ENCODE assay signal across 21 cellular contexts in genomic region chr7:109699661-109700060, GRCh38.
DNase-seq lines count a peak whose midpoint lies in the region; ATAC-seq and TF ChIP-seq lines count a peak whose summit lies in the region.
"Had no signal": no experiment of that assay in that cellular context is flagged by ENCODE, and none has a peak within 500 bp of the region (broad histone marks: within the 10 kb centered on the region; RNA-seq: fewer than 3 reads in every experiment).

No MANE protein-coding gene starts in this region.

- ATAC-seq in GM21360 (IDR thresholded peaks at IDR 0.05; ENCODE audit: unreplicated experiment) (no peak), GM18520 (IDR thresholded peaks at IDR 0.05; ENCODE audit: unreplicated experiment) (no peak)
- ATAC-seq: CD8-positive, alpha-beta T cell; GM12878 had no signal

- TF ChIP-seq CTCF in 22Rv1 (IDR thresholded peaks at IDR 0.05): no peak

- H3K27ac ChIP-seq in 22Rv1: 0 out of 2 replicates have a peak overlapping the region, but pooled peaks have one; percentile 6
- H3K27ac ChIP-seq: BLaER1 had no signal

- DNase-seq in EL (peak; percentile 34), H4 (ENCODE audit: low spot score) (peak; percentile 13), M059J (ENCODE audit: low read depth) (peak; percentile 29)
- DNase-seq in activated CD8-positive, alpha-beta memory T cell treated with anti-CD3 and anti-CD28 coated beads for 24 hours: no peak
- DNase-seq in activated CD4-positive, CD25-positive, alpha-beta regulatory T cell treated with anti-CD3 and anti-CD28 coated beads, Interleukin-2, amount 50 U/mL, for 72 hours: no peak
- DNase-seq: 8988T; ACHN; BE2C; C1 segment of cervical spinal cord; Caco-2; Calu3; CD4-positive, alpha-beta T cell; CD8-positive, alpha-beta T cell; DMS79; DND-41; GDM1 had no signal

Comparison
In these comparisons a context has a peak if more than half of its experiments do, and no peak if none do; other contexts are left out.
1. DNase-seq: peak in EL (single experiment), H4 (single experiment) and M059J (single experiment); none in activated CD8-positive, alpha-beta memory T cell treated with anti-CD3 and anti-CD28 coated beads for 24 hours (single experiment) and activated CD4-positive, CD25-positive, alpha-beta regulatory T cell treated with anti-CD3 and anti-CD28 coated beads, Interleukin-2, amount 50 U/mL, for 72 hours (single experiment).